19 cellular contexts compared by ENCODE assay signal in the genomic region with DNA sequence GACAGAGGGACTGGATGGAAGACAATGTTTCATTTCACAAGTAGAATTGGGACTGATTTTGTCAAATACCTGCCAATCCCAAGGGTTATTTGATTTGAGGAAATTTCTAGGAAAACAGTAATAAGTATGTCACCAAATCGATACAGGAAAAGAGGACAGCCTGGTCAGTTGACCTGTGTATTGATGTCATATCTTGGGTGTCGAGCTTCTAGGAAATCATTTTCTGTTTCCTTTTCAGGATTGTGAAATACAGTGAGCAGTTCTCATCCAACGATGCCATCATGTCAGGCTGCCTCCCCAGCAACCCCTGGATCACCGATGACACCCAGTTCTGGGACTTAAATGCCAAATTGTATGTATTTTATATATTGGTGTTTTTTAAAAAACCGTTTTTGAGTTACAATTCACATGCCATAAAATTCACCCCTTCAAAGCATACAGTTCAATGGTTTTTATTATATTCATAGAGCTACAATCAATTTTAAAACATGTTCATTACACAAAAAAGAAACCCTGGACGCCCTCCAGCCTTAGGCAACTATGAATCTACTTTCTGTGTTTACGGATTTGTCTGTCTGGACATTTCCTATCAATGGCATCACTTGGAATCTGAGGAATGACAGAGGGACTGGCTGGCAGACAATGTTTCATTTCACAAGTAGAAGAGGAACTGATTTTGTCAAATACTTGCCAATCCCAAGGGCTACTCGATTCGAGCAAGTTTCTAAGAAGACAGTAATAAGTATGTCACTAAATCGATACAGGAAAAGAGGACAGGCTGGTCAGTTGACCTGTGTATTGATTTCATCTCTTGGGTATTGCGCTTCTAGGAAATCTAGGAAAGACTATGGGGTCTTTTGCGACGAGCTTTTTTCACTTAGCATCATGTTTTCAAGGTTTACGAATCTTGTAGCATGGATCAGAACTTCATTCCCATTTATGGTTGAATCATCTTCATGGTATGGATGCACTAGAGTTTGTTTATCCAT. TPM values are rescaled to one million over a fixed set of nuclear protein-coding genes. Genes with fewer than 3 reads are reported as not detected.
DNase-seq lines count a peak whose midpoint lies in the region; ATAC-seq, FAIRE-seq and TF ChIP-seq lines count a peak whose summit lies in the region.
"Had no signal": no experiment of that assay in that cellular context is flagged by ENCODE, and none has a peak within 500 bp of the region (broad histone marks: within the 10 kb centered on the region; RNA-seq: fewer than 3 reads in every experiment).

No MANE protein-coding gene starts in this region.

- no TSS peak for BruUV-seq in K562 (replicated peaks; lab: Mats Ljungman, UMichigan)

- no peak overlapping the region for H2BK120ac ChIP-seq in mesenchymal stem cell (ENCODE audit: low read depth, low read length)

- H3K18ac ChIP-seq in mesenchymal stem cell (ENCODE audit: low read depth in 1 of 2, low read length in 2 of 2) = no peak overlapping the region

- no peaks in the 10 kb centered on the region for H4K20me1 ChIP-seq in K562 (replicated peaks; ENCODE audit: control insufficient read depth, insufficient read depth, low read length)

- H3K4me2 ChIP-seq in K562 (ENCODE audit: insufficient read depth, low read length) (no peak overlapping the region), mesenchymal stem cell (ENCODE audit: low read length, poor library complexity, severe bottlenecking) (no peak overlapping the region)
- H3K4me2 ChIP-seq: GM23338 had no signal

- intact Hi-C loops in K562 (cut with micrococcal nuclease) (loop anchor here (10.0 kb wide), 1 partner anchor 889 kb away; no protein-coding TSS in a partner anchor), ascending aorta (cut with DNase I) (no loop called here)

- no peak for TF ChIP-seq EP300 in K562 (IDR thresholded peaks at IDR 0.05; ENCODE audit: low read length)

- peak overlapping the region; percentile 33 for H2AK5ac ChIP-seq in mesenchymal stem cell (ENCODE audit: low read length, severe bottlenecking)

- no peak overlapping the region for H2BK5ac ChIP-seq in mesenchymal stem cell (ENCODE audit: low read depth, low read length, poor library complexity, severe bottlenecking)

- CTCF ChIA-PET in K562 (lab: Yijun Ruan, JAX; ENCODE audit: low intra/inter-chr PET ratio) = no interaction called here

- H4K8ac ChIP-seq in mesenchymal stem cell (ENCODE audit: low read length) = no peak overlapping the region

- FAIRE-seq in K562 (lab: Jason Lieb, UNC) = no peak
- FAIRE-seq: bronchial epithelial cell had no signal

- no peak overlapping the region for H3K4ac ChIP-seq in mesenchymal stem cell (ENCODE audit: low read depth in 1 of 2, low read length in 2 of 2)

- H3K14ac ChIP-seq in mesenchymal stem cell (ENCODE audit: low read length in 2 of 2) = no peak overlapping the region

- ATAC-seq in K562 (no peak), HG02763 (IDR thresholded peaks at IDR 0.05; ENCODE audit: unreplicated experiment) (no peak)
- ATAC-seq: gastrocnemius medialis, left cardiac atrium had no signal

- H3K27ac ChIP-seq in K562 (ENCODE audit: extremely low read depth, low read depth, low read length) = no peak overlapping the region
- H3K27ac ChIP-seq in mesenchymal stem cell (ENCODE audit: low read length, poor library complexity, severe bottlenecking) = no peak overlapping the region
- no peak overlapping the region for H3K27ac ChIP-seq in ascending aorta
- H3K27ac ChIP-seq: gastrocnemius medialis, suprapubic skin had no signal

- H3K79me2 ChIP-seq in K562 (ENCODE audit: control insufficient read depth, insufficient read depth, low read length) = no peaks in the 10 kb centered on the region

- no peak for TF ChIP-seq POLR2A in K562 (conservative IDR thresholded peaks at IDR 0.05)

- DNase-seq in EL = peak; percentile 47
- DNase-seq in NCI-H460 (ENCODE audit: extremely low read depth, low read depth) = peak; percentile 69
- DNase-seq in K562 (ENCODE audit: extremely low read depth in 1 of 4, low spot score in 3 of 4) = no peak
- DNase-seq in mesenchymal stem cell = peak; percentile 67
- DNase-seq in ascending aorta (ENCODE audit: low spot score in 2 of 2) = no peak
- no peak for DNase-seq in T-helper 2 cell
- DNase-seq: activated CD4-positive, CD25-positive, alpha-beta regulatory T cell; activated CD8-positive, alpha-beta memory T cell treated with anti-CD3 and anti-CD28 coated beads for 24 hours; activated naive CD8-positive, alpha-beta T cell treated with anti-CD3 and anti-CD28 coated beads, Interleukin-2, amount 10 ng/mL, durations not matched to agents 7 days and 5 days; AML-193; DND-41; gastrocnemius medialis; left cardiac atrium; NCI-H1417 treated with DMSO at 0.1 percent for 48 hours; NCI-H526 treated with DMSO at 0.1 percent for 48 hours had no signal

- no peaks in the 10 kb centered on the region for H3K79me1 ChIP-seq in mesenchymal stem cell (replicated peaks; ENCODE audit: low read length, poor library complexity, severe bottlenecking)

- no peaks in the 10 kb centered on the region for H3K9me3 ChIP-seq in K562 (replicated peaks; ENCODE audit: control insufficient read depth, insufficient read depth, low read depth, low read length)
- H3K9me3 ChIP-seq in mesenchymal stem cell (ENCODE audit: control insufficient read depth, low read length) = no peaks in the 10 kb centered on the region
- no peaks in the 10 kb centered on the region for H3K9me3 ChIP-seq in ascending aorta
- H3K9me3 ChIP-seq: gastrocnemius medialis, suprapubic skin had no signal

- no peak for TF ChIP-seq RAD21 in K562 (CRISPR knock-in tag; conservative IDR thresholded peaks at IDR 0.05 in 1 of 2, IDR thresholded peaks at IDR 0.05 in 1 of 2)

- POLR2A ChIA-PET in K562 (lab: Yijun Ruan, JAX) = no interaction called here

- no peak overlapping the region for H4K91ac ChIP-seq in mesenchymal stem cell (ENCODE audit: low read length)

- 34% methylated on average over 14 of the region's 14 CpGs for WGBS in K562 (ENCODE audit: insufficient coverage, low coverage, missing lambda C conversion rate)
- 62% methylated on average over 13 of the region's 14 CpGs for WGBS in mesenchymal stem cell

- H2BK12ac ChIP-seq in mesenchymal stem cell (ENCODE audit: low read length in 2 of 2) = peak overlapping the region in 1 of 2 experiments; percentile 46

- H3K9me1 ChIP-seq in K562 (ENCODE audit: control insufficient read depth, insufficient read depth, low read length) = no peaks in the 10 kb centered on the region

- H3K4me1 ChIP-seq in K562 (replicated peaks in 1 of 2; ENCODE audit: control insufficient read depth in 2 of 2, insufficient read depth in 2 of 2, low read length in 2 of 2) (no peaks in the 10 kb centered on the region), mesenchymal stem cell (ENCODE audit: control insufficient read depth, insufficient read depth, low read depth, low read length) (peaks cover 9% of the 10 kb centered on the region), ascending aorta (no peaks in the 10 kb centered on the region)
- H3K4me1 ChIP-seq: gastrocnemius medialis had no signal

- H3K4me3 ChIP-seq in K562 (no peak overlapping the region), mesenchymal stem cell (ENCODE audit: insufficient read depth in 1 of 2, low read depth in 1 of 2, low read length in 2 of 2) (no peak overlapping the region), ascending aorta (no peak overlapping the region)
- H3K4me3 ChIP-seq: gastrocnemius medialis, GM23338, suprapubic skin had no signal

- H2AFZ ChIP-seq in K562 (ENCODE audit: low read depth, low read length) (no peak overlapping the region), mesenchymal stem cell (ENCODE audit: low read depth, low read length) (no peak overlapping the region)
- H2AFZ ChIP-seq: GM23338 had no signal

- H3K9ac ChIP-seq in K562 (ENCODE audit: insufficient read depth in 1 of 2, low read depth in 2 of 2, low read length in 2 of 2) = no peak overlapping the region
- H3K9ac ChIP-seq in mesenchymal stem cell (ENCODE audit: low read length) = no peak overlapping the region

- in situ Hi-C loops in K562 (cut with MboI) = loop anchor here (10.0 kb wide), 1 partner anchor 229 kb away; no protein-coding TSS in a partner anchor

- H3K36me3 ChIP-seq in K562 (ENCODE audit: control insufficient read depth, insufficient read depth, low read length) (no peaks in the 10 kb centered on the region), mesenchymal stem cell (ENCODE audit: control insufficient read depth in 1 of 2, insufficient read depth in 2 of 2, low read depth in 1 of 2, low read length in 2 of 2) (no peaks in the 10 kb centered on the region), ascending aorta (no peaks in the 10 kb centered on the region)
- H3K36me3 ChIP-seq: gastrocnemius medialis, suprapubic skin had no signal

- TF ChIP-seq CTCF in K562 (IDR thresholded peaks at IDR 0.05 in 2 of 3, conservative IDR thresholded peaks at IDR 0.05 in 1 of 3; ENCODE audit: insufficient read depth in 2 of 3, low read depth in 1 of 3, low read length in 3 of 3) = no peak
- TF ChIP-seq CTCF in ascending aorta (IDR thresholded peaks at IDR 0.05) = no peak

- H3K27me3 ChIP-seq in K562 (ENCODE audit: control insufficient read depth in 2 of 2, insufficient read depth in 2 of 2, low read length in 2 of 2) (no peaks in the 10 kb centered on the region), mesenchymal stem cell (ENCODE audit: control insufficient read depth in 1 of 2, insufficient read depth in 1 of 2, low read length in 2 of 2) (no peaks in the 10 kb centered on the region), ascending aorta (no peaks in the 10 kb centered on the region)
- H3K27me3 ChIP-seq: gastrocnemius medialis, suprapubic skin had no signal

- H3K23ac ChIP-seq in mesenchymal stem cell (ENCODE audit: low read length in 2 of 2) = no peak overlapping the region

- no peak overlapping the region for H2BK15ac ChIP-seq in mesenchymal stem cell (ENCODE audit: low read depth, poor library complexity, severe bottlenecking)

RNA-seq across cellular contexts. Expression of a gene that starts 56.4 kb away (rescaled TPM):
- 5.0 and 5.8 TPM in 2 replicates for total RNA-seq in NCI-H460 (2014; rRNA removed; shearing (Covaris generic))
- polyA plus RNA-seq in NCI-H460 (2014; cell fraction: nucleus; rRNA removed) = 1.6 and 3.7 TPM in 2 replicates
- 0.39 TPM in 1 of 2 replicates, not detected in the other for total RNA-seq in K562 (2011; cell fraction: chromatin; rRNA removed; ENCODE audit: low replicate concordance)
- total RNA-seq in K562 (2011; cell fraction: nucleolus; rRNA removed) = not detected in 2 replicates
- 0.23 and 0.44 TPM in 2 replicates for total RNA-seq in K562 (2011; cell fraction: nucleoplasm; rRNA removed)
- total RNA-seq in K562 (2014; rRNA removed) = 0.18 and 0.69 TPM in 2 replicates
- 0.54 and 0.55 TPM in 2 replicates for total RNA-seq in K562 (2014; rRNA removed; fragmentation: Illumina TruSeq; extraction: Trizol)
- total RNA-seq in K562 (2015; rRNA removed; fragmentation: Illumina TruSeq; extraction: Trizol) = 0.38 and 0.65 TPM in 2 replicates
- total RNA-seq in K562 (2021) = 0.60 and 0.73 TPM in 2 replicates
- polyA plus RNA-seq in K562 (2011; rRNA removed) = 0.55 and 1.4 TPM in 2 replicates
- polyA plus RNA-seq in K562 (2011; cell fraction: cytosol; rRNA removed) = 0.40 and 0.81 TPM in 2 replicates
- 0.24 and 0.33 TPM in 2 replicates for polyA plus RNA-seq in K562 (2011; cell fraction: nucleus; rRNA removed)
- 0.74 and 1.2 TPM in 2 replicates for polyA plus RNA-seq in K562 (2012)
- 0.55 and 0.74 TPM in 2 replicates for polyA plus RNA-seq in K562 (2014; fragmentation: Illumina TruSeq; extraction: Trizol)
- under 1 TPM; 0.38 to 0.55 TPM for polyA plus RNA-seq in K562 (2014; fragmentation: Nextera tagmentation; extraction: Ambion mirVana)
- polyA plus RNA-seq in K562 (2014; rRNA removed) = 0.49 TPM in 2 replicates
- 0.30 and 0.67 TPM in 2 replicates for polyA minus RNA-seq in K562 (2011; rRNA and poly(A)+ RNA removed)
- not detected in 2 replicates for polyA minus RNA-seq in K562 (2011; cell fraction: cytosol; rRNA and poly(A)+ RNA removed)
- polyA minus RNA-seq in K562 (2011; cell fraction: nucleus; rRNA and poly(A)+ RNA removed) = 0.56 TPM in 1 of 2 replicates, not detected in the other
- 8.0 TPM for polyA plus RNA-seq in mesenchymal stem cell (2013, experiment 1 of 2)
- 8.1 TPM for polyA plus RNA-seq in mesenchymal stem cell (2013, experiment 2 of 2)
- 0.21 TPM for total RNA-seq in ascending aorta

Comparison
In these comparisons a context has a peak if more than half of its experiments do, and no peak if none do; other contexts are left out.
1. DNase-seq: peak in EL (single experiment), NCI-H460 (single experiment) and mesenchymal stem cell (single experiment); none in K562 (0 of 4), ascending aorta (0 of 2) and T-helper 2 cell (0 of 5).